ENCODE assay signal across 15 cellular contexts in genomic region chr9:37100750-37101149, GRCh38. TPM values are rescaled to one million over a fixed set of nuclear protein-coding genes. Genes with fewer than 3 reads are reported as not detected.
DNase-seq lines count a peak whose midpoint lies in the region; ATAC-seq, FAIRE-seq and TF ChIP-seq lines count a peak whose summit lies in the region.
"Had no signal": no experiment of that assay in that cellular context is flagged by ENCODE, and none has a peak within 500 bp of the region (broad histone marks: within the 10 kb centered on the region; RNA-seq: fewer than 3 reads in every experiment).

No MANE protein-coding gene starts in this region.

- H3K9ac ChIP-seq in SU-DHL-6 (ENCODE audit: low read length): 0 out of 2 replicates have a peak overlapping the region, but pooled peaks have one; percentile 5

- no peaks in the 10 kb centered on the region for H3K9me3 Mint-ChIP-seq in naive B cell
- H3K9me3 Mint-ChIP-seq: CD4-positive, CD25-positive, alpha-beta regulatory T cell had no signal

- no peaks in the 10 kb centered on the region for H4K20me1 ChIP-seq in SU-DHL-6 (ENCODE audit: low read depth, low read length)

- FAIRE-seq in HTR-8/SVneo (lab: Jason Lieb, UNC): peak; percentile 36
- FAIRE-seq: K562 had no signal

- ATAC-seq in GM18858 (IDR thresholded peaks at IDR 0.05; ENCODE audit: unreplicated experiment) (peak; percentile 49), naive B cell (ENCODE audit: low read depth in 2 of 2) (peak; percentile 98 to 99), HG02588 (IDR thresholded peaks at IDR 0.05; ENCODE audit: unreplicated experiment) (no peak), HG03442 (IDR thresholded peaks at IDR 0.05; ENCODE audit: unreplicated experiment) (no peak)
- ATAC-seq: K562 had no signal

- H3K79me2 ChIP-seq in SU-DHL-6 (ENCODE audit: insufficient read depth, low read length): no peaks in the 10 kb centered on the region

- peak overlapping the region in 5 of 6 donors; percentile 4 to 88 (median 82) for H3K27ac Mint-ChIP-seq in naive B cell
- H3K27ac Mint-ChIP-seq: CD4-positive, CD25-positive, alpha-beta regulatory T cell had no signal

- no peaks in the 10 kb centered on the region for H3K36me3 ChIP-seq in SU-DHL-6 (ENCODE audit: low read length)

- no peak overlapping the region for H3K4me3 ChIP-seq in SU-DHL-6 (ENCODE audit: insufficient read depth, low read length, poor library complexity, severe bottlenecking)
- H3K4me3 ChIP-seq: K562 had no signal

- TF ChIP-seq CTCF in SU-DHL-6 (IDR thresholded peaks at IDR 0.05; ENCODE audit: insufficient read depth, low read length, poor library complexity, severe bottlenecking): no peak

- H3F3A ChIP-seq in SU-DHL-6 (ENCODE audit: insufficient read depth): no peaks in the 10 kb centered on the region

- H3K4me3 Mint-ChIP-seq in naive B cell: peak overlapping the region in 7 of 8 donors; percentile 27 to 84 (median 66)
- H3K4me3 Mint-ChIP-seq: CD4-positive, CD25-positive, alpha-beta regulatory T cell had no signal

- no peak overlapping the region for H2AFZ ChIP-seq in SU-DHL-6 (ENCODE audit: low read depth, low read length, severe bottlenecking)

- no peak for DNase-seq in HTR-8/SVneo (ENCODE audit: insufficient read length, low spot score)
- DNase-seq in naive B cell: peak; percentile 53
- DNase-seq in NCI-H1417 (lab: John Stamatoyannopoulos, UW): no peak
- no peak for DNase-seq in NCI-H2196 (lab: John Stamatoyannopoulos, UW; ENCODE audit: unreplicated experiment)
- DNase-seq: AML-193; CD4-positive, CD25-positive, alpha-beta regulatory T cell; NCI-H1048; NCI-H1694 treated with DMSO at 0.1 percent for 48 hours; NCI-H446 treated with DMSO at 0.1 percent for 48 hours; SIG-M5 had no signal

- H3K9me2 ChIP-seq in SU-DHL-6 (replicated peaks; ENCODE audit: insufficient read depth, low read length): no peaks in the 10 kb centered on the region

- peak overlapping the region; percentile 21 for H3K4me2 ChIP-seq in SU-DHL-6 (ENCODE audit: low read depth, low read length, poor library complexity, severe bottlenecking)

- no peaks in the 10 kb centered on the region for H3K27me3 ChIP-seq in SU-DHL-6 (ENCODE audit: low read length)

- no peaks in the 10 kb centered on the region for H3K9me3 ChIP-seq in SU-DHL-6 (ENCODE audit: insufficient read depth, low read length)

- H3K36me3 Mint-ChIP-seq in naive B cell: no peaks in the 10 kb centered on the region
- H3K36me3 Mint-ChIP-seq: CD4-positive, CD25-positive, alpha-beta regulatory T cell had no signal

- no peak overlapping the region for H3K27ac ChIP-seq in SU-DHL-6 (ENCODE audit: low read depth, low read length)

- H3K4me1 Mint-ChIP-seq in naive B cell: peaks cover 26 to 67% (median 55%) of the 10 kb centered on the region in 3 donors
- H3K4me1 Mint-ChIP-seq: CD4-positive, CD25-positive, alpha-beta regulatory T cell had no signal

- no peaks in the 10 kb centered on the region for H3K27me3 Mint-ChIP-seq in naive B cell

RNA-seq across cellular contexts. Expression of gene ZCCHC7, which starts 19.6 kb away (rescaled TPM):
- polyA plus RNA-seq in naive B cell (ENCODE audit: low read depth in 6 of 6): 100 to 1,000 TPM; 156 to 214 (median 187) TPM

Comparison
In these comparisons a context has a peak if more than half of its experiments do, and no peak if none do; other contexts are left out.
1. ATAC-seq: peak in GM18858 (single experiment) and naive B cell (2 of 2); none in HG02588 (single experiment) and HG03442 (single experiment).